ENCODE assay signal across 9 cellular contexts in the genomic region with DNA sequence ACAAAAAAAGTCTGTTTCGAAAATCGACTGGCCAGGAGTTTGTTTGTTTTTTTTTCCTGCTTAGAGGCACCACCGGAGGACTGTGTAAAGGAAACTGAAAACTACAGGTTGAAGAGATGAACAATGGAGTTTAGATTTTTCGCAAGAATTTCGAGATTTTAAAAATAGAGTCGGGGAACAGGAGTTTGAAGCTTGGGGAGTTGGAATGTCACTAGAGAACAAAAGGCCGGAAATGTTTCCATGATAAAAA. TPM values are rescaled to one million over a fixed set of nuclear protein-coding genes. Genes with fewer than 3 reads are reported as not detected.
DNase-seq lines count a peak whose midpoint lies in the region; ATAC-seq, FAIRE-seq and TF ChIP-seq lines count a peak whose summit lies in the region.
"Had no signal": no experiment of that assay in that cellular context is flagged by ENCODE, and none has a peak within 500 bp of the region (broad histone marks: within the 10 kb centered on the region; RNA-seq: fewer than 3 reads in every experiment).

No MANE protein-coding gene starts in this region.

- H3K27me3 ChIP-seq in HAP-1 (ENCODE audit: low read depth) (no peaks in the 10 kb centered on the region), foreskin keratinocyte (no peaks in the 10 kb centered on the region), small intestine (ENCODE audit: control insufficient read depth in 2 of 2, insufficient read depth in 2 of 2, low read length in 2 of 2) (no peaks in the 10 kb centered on the region)

- FAIRE-seq in small intestine (lab: Jason Lieb, UNC): no peak

- no peak for ATAC-seq in foreskin keratinocyte
- ATAC-seq: left colon had no signal

- no peaks in the 10 kb centered on the region for H3K9me3 ChIP-seq in HAP-1
- H3K9me3 ChIP-seq in small intestine (ENCODE audit: control insufficient read depth, low read depth): no peaks in the 10 kb centered on the region

- WGBS in small intestine, 3 donors: 3 to 8% (median 7%) methylated on average over 7 of the region's 7 CpGs

- H3K27me3 Mint-ChIP-seq in T-helper 2 cell treated with Interferon-gamma antibody and Interleukin-4, amounts not matched to agents 5 μg/mL and 100 μg/mL, for 36 hours (ENCODE audit: low read depth): peaks cover 1% of the 10 kb centered on the region

- H3K9me3 Mint-ChIP-seq in T-helper 2 cell treated with Interferon-gamma antibody and Interleukin-4, amounts not matched to agents 5 μg/mL and 100 μg/mL, for 36 hours: no peaks in the 10 kb centered on the region

- peaks cover 2% of the 10 kb centered on the region for H3K36me3 Mint-ChIP-seq in T-helper 2 cell treated with Interferon-gamma antibody and Interleukin-4, amounts not matched to agents 5 μg/mL and 100 μg/mL, for 36 hours (ENCODE audit: low read depth)

- no peak for TF ChIP-seq CTCF in foreskin keratinocyte (conservative IDR thresholded peaks at IDR 0.05)

- H3K4me3 ChIP-seq in HAP-1 (peak overlapping the region; percentile 66), small intestine (ENCODE audit: low read depth in 1 of 2, low read length in 2 of 2) (peak overlapping the region; percentile 83 to 93)

- no peak for DNase-seq in HAP-1 (ENCODE audit: low spot score in 2 of 2)
- no peak for DNase-seq in T-helper 2 cell treated with Interferon-gamma antibody and Interleukin-4, amounts not matched to agents 5 μg/mL and 100 μg/mL, for 36 hours (ENCODE audit: low spot score)
- no peak for DNase-seq in foreskin keratinocyte
- DNase-seq in small intestine: no peak
- no peak for DNase-seq in NCI-H146 treated with DMSO at 0.1 percent for 48 hours (lab: John Stamatoyannopoulos, UW; ENCODE audit: unreplicated experiment)
- no peak for DNase-seq in NCI-H1436 (lab: John Stamatoyannopoulos, UW)
- DNase-seq in DMS153 treated with DMSO at 0.1 percent for 48 hours (lab: John Stamatoyannopoulos, UW; ENCODE audit: unreplicated experiment): no peak
- DNase-seq in RKO (ENCODE audit: low spot score): no peak

- peaks cover 36% of the 10 kb centered on the region for H3K4me1 Mint-ChIP-seq in T-helper 2 cell treated with Interferon-gamma antibody and Interleukin-4, amounts not matched to agents 5 μg/mL and 100 μg/mL, for 36 hours (ENCODE audit: low read depth)

- H3K4me3 Mint-ChIP-seq in T-helper 2 cell treated with Interferon-gamma antibody and Interleukin-4, amounts not matched to agents 5 μg/mL and 100 μg/mL, for 36 hours: peak overlapping the region; percentile 92

- H3K27ac Mint-ChIP-seq in T-helper 2 cell treated with Interferon-gamma antibody and Interleukin-4, amounts not matched to agents 5 μg/mL and 100 μg/mL, for 36 hours: peak overlapping the region; percentile 89

- H3K27ac ChIP-seq in foreskin keratinocyte (peak overlapping the region; percentile 29), small intestine (ENCODE audit: low read depth in 1 of 2, low read length in 1 of 2) (peak overlapping the region; percentile 20 to 98)

- H3K36me3 ChIP-seq in HAP-1 (replicated peaks): no peaks in the 10 kb centered on the region
- no peaks in the 10 kb centered on the region for H3K36me3 ChIP-seq in small intestine (ENCODE audit: control insufficient read depth in 2 of 2, insufficient read depth in 2 of 2, low read length in 2 of 2)

- peaks cover 30% of the 10 kb centered on the region for H3K4me1 ChIP-seq in HAP-1
- peaks cover 28% of the 10 kb centered on the region for H3K4me1 ChIP-seq in foreskin keratinocyte
- peaks cover 0 to 3% of the 10 kb centered on the region in 2 donors for H3K4me1 ChIP-seq in small intestine (ENCODE audit: control insufficient read depth in 2 of 2, insufficient read depth in 1 of 2, low read depth in 1 of 2, low read length in 1 of 2)

- in situ Hi-C loops in HAP-1 (cut with MboI; ENCODE audit: low sequenced_read_pairs): loop anchor here (10.0 kb wide), 1 partner anchor 562 kb away; no protein-coding TSS in a partner anchor

RNA-seq across cellular contexts. Expression of gene QKI, which starts 1.8 kb away (rescaled TPM):
- total RNA-seq in foreskin keratinocyte: 86.6 and 89.8 TPM in 2 replicates
- polyA plus RNA-seq in foreskin keratinocyte (9.4 and 10.3 TPM in 2 replicates), small intestine (10 to 100 TPM in 2 of 3 donors, 1 to 10 TPM in 1; 2.5 to 15.8 (median 11.6) TPM)
